8 cellular contexts compared by ENCODE assay signal in genomic region chr2:84971799-84972790, GRCh38. TPM values are rescaled to one million over a fixed set of nuclear protein-coding genes. Genes with fewer than 3 reads are reported as not detected.
DNase-seq lines count a peak whose midpoint lies in the region; ATAC-seq and TF ChIP-seq lines count a peak whose summit lies in the region.

No MANE protein-coding gene starts in this region.

- intact Hi-C loops in colonic mucosa (cut with DNase I): no loop called here
- intact Hi-C loops in lower leg skin (cut with DNase I; ENCODE audit: low total_unique reads): no loop called here

- H3K36me3 ChIP-seq in Karpas-422 (ENCODE audit: insufficient read depth, low read length) (peaks cover 11% of the 10 kb centered on the region), colonic mucosa (no peaks in the 10 kb centered on the region)

- H3K4me2 ChIP-seq in Karpas-422 (ENCODE audit: low read depth, low read length, poor library complexity, severe bottlenecking): peak overlapping the region; percentile 77

- no peak for TF ChIP-seq POLR2A in lower leg skin (IDR thresholded peaks at IDR 0.05)

- no peaks in the 10 kb centered on the region for H3K27me3 ChIP-seq in Karpas-422 (ENCODE audit: low read length)
- H3K27me3 ChIP-seq in colonic mucosa: no peaks in the 10 kb centered on the region

- H2AFZ ChIP-seq in Karpas-422 (ENCODE audit: low read length): no peak overlapping the region

- peak; percentile 29 for ATAC-seq in GM21723 (IDR thresholded peaks at IDR 0.05; ENCODE audit: unreplicated experiment)

- H3K27ac ChIP-seq in Karpas-422 (ENCODE audit: low read length) (peak overlapping the region; percentile 76), colonic mucosa (peak overlapping the region; percentile 86)

- H3K9ac ChIP-seq in Karpas-422 (ENCODE audit: low read length): peak overlapping the region; percentile 88
- H3K9ac ChIP-seq in colonic mucosa (ENCODE audit: low read depth in 2 of 2, low read length in 2 of 2): peak overlapping the region; percentile 81 to 83

- TF ChIP-seq CTCF in colonic mucosa (IDR thresholded peaks at IDR 0.05): no peak
- TF ChIP-seq CTCF in lower leg skin (IDR thresholded peaks at IDR 0.05): no peak

- peaks cover 86% of the 10 kb centered on the region for H3K79me2 ChIP-seq in Karpas-422 (ENCODE audit: low read length)

- no peaks in the 10 kb centered on the region for H3K9me3 ChIP-seq in Karpas-422 (ENCODE audit: low read length)
- H3K9me3 ChIP-seq in colonic mucosa: no peaks in the 10 kb centered on the region

- H3K9me2 ChIP-seq in Karpas-422 (replicated peaks; ENCODE audit: insufficient read depth, low read length): no peaks in the 10 kb centered on the region

- peaks cover 34% of the 10 kb centered on the region for H4K20me1 ChIP-seq in Karpas-422 (ENCODE audit: insufficient read depth, low read depth, low read length)

- H3K4me3 ChIP-seq in Karpas-422 (ENCODE audit: low read length) (peak overlapping the region; percentile 79), colonic mucosa (peak overlapping the region; percentile 62), lower leg skin (ENCODE audit: low read depth, poor library complexity, severe bottlenecking) (peak overlapping the region; percentile 62)

- peaks cover 46% of the 10 kb centered on the region for H3K4me1 ChIP-seq in Karpas-422 (ENCODE audit: low read length)
- H3K4me1 ChIP-seq in colonic mucosa: peaks cover 5% of the 10 kb centered on the region

- 2 to 7% methylated on average over 13 to 48 of the region's 67 CpGs for WGBS in lower leg skin, 2 donors

- DNase-seq in EH (ENCODE audit: low read depth) (peak; percentile 50), Karpas-422 (peak; percentile 90), colonic mucosa (peak; percentile 51), lower leg skin (ENCODE audit: low spot score in 2 of 2) (peak; percentile 29 to 91), DMS114 treated with DMSO at 0.1 percent for 48 hours (lab: John Stamatoyannopoulos, UW; ENCODE audit: unreplicated experiment) (no peak)
- DNase-seq in activated CD4-positive, alpha-beta T cell treated with anti-CD3 and anti-CD28 coated beads for 4 hours: peak; percentile 61 to 68
- peak; percentile 26 to 57 (median 36) for DNase-seq in stimulated activated CD4-positive, alpha-beta T cell treated with anti-CD3 and anti-CD28 coated beads, TNF-alpha, amount 100 ng/mL, for 24 hours (ENCODE audit: low read depth in 3 of 3)

RNA-seq across cellular contexts. Expression of gene KCMF1, which starts 1.1 kb away (rescaled TPM):
- 80.7 and 104 TPM in 2 replicates for total RNA-seq in Karpas-422 (2014; rRNA removed; shearing (Covaris generic); ENCODE audit: low replicate concordance)
- total RNA-seq in colonic mucosa (100 to 1,000 TPM in 1 of 2 donors, 10 to 100 TPM in 1; 96.2 to 118 TPM), lower leg skin (10 to 100 TPM; 35.2 to 51.7 (median 39.9) TPM)
